1 cellular context compared by ENCODE assay signal in genomic region chr17:27332485-27333409, GRCh38.
TF ChIP-seq lines count a peak whose summit lies in the region.

No MANE protein-coding gene starts in this region.

TF ChIP-seq in Ishikawa, 13 proteins besides CTCF, POLR2A, EP300 and RAD21 (continued from another document):
- TF ChIP-seq ZBTB7A (IDR thresholded peaks at IDR 0.05; ENCODE audit: low read depth), result peak; percentile 63; the same call in 1 of the 2 replicates
- peak; percentile 74 for TF ChIP-seq NFIC (IDR thresholded peaks at IDR 0.05)
- no peak for TF ChIP-seq TAF1 (IDR thresholded peaks at IDR 0.05; ENCODE audit: low read depth)
- TF ChIP-seq EGR1 (IDR thresholded peaks at IDR 0.05), result no peak
- TF ChIP-seq, protein P1, sequence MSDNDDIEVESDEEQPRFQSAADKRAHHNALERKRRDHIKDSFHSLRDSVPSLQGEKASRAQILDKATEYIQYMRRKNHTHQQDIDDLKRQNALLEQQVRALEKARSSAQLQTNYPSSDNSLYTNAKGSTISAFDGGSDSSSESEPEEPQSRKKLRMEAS (IDR thresholded peaks at IDR 0.05), result peak; percentile 74
